In the genomic region with DNA sequence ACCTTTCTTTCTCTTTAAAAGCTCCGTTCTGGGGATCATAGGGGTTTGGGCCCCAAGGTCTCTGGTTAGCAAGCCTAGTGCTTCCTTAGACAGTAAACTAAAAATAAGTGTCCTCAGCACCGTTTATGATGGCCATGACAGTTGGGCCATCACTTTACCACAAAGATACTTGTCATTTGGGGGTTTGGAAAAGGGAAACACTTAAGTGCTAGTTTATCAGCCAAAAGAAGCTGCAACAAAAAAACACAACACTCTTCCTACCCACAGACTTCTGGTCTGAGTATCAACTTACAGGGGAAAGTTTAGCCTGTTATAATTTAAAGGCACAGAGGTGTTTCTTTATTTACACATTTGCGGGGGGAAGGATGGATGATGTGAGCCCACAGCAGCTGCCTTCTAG, we compare ENCODE assay signal across 15 cellular contexts.
DNase-seq lines count a peak whose midpoint lies in the region; ATAC-seq, FAIRE-seq and TF ChIP-seq lines count a peak whose summit lies in the region.
"Had no signal": no experiment of that assay in that cellular context is flagged by ENCODE, and none has a peak within 500 bp of the region (broad histone marks: within the 10 kb centered on the region; RNA-seq: fewer than 3 reads in every experiment).

No MANE protein-coding gene starts in this region.

- CTCF ChIA-PET in CD8-positive, alpha-beta T cell (lab: Charles Lee): interaction anchor here (0.7 kb wide), 1 partner anchor 51 kb away, joined by 3 read pairs; no protein-coding TSS in a partner anchor

- no peak for DNase-seq in CD8-positive, alpha-beta T cell
- peak; percentile 80 for DNase-seq in OCI-M1 (lab: John Stamatoyannopoulos, UW)
- no peak for DNase-seq in effector memory CD8-positive, alpha-beta T cell
- no peak for DNase-seq in colonic mucosa
- DNase-seq in pancreas: no peak
- DNase-seq in NCI-H1436 treated with DMSO at 0.1 percent for 48 hours (lab: John Stamatoyannopoulos, UW): no peak
- DNase-seq: Caco-2; kidney; NCI-H82; ovary; stimulated activated CD4-positive, alpha-beta T cell treated with anti-CD3 and anti-CD28 coated beads, Interleukin-4, amount 100 ng/mL, for 1 hour; upper lobe of left lung had no signal

- no peaks in the 10 kb centered on the region for H3K9me3 ChIP-seq in CD8-positive, alpha-beta T cell (ENCODE audit: low read length)
- H3K9me3 ChIP-seq in colonic mucosa (no peaks in the 10 kb centered on the region), pancreas (no peaks in the 10 kb centered on the region)
- H3K9me3 ChIP-seq: ovary, upper lobe of left lung had no signal

- no peaks in the 10 kb centered on the region for H3K27me3 ChIP-seq in CD8-positive, alpha-beta T cell (ENCODE audit: insufficient read depth, low read length)
- H3K27me3 ChIP-seq in colonic mucosa (no peaks in the 10 kb centered on the region), pancreas (no peaks in the 10 kb centered on the region)
- H3K27me3 ChIP-seq: ovary, upper lobe of left lung had no signal

- H3K4me1 ChIP-seq in CD8-positive, alpha-beta T cell (ENCODE audit: insufficient read depth, low read length): peaks cover 49% of the 10 kb centered on the region
- no peaks in the 10 kb centered on the region for H3K4me1 ChIP-seq in colonic mucosa
- peaks cover 0 to 5% (median 3%) of the 10 kb centered on the region in 3 donors for H3K4me1 ChIP-seq in pancreas

- POLR2A ChIA-PET in CD8-positive, alpha-beta T cell (lab: Charles Lee): interaction anchor here (0.7 to 0.8 kb wide), 2 partner anchors 9 to 11 kb away, joined by 3 to 5 read pairs; no protein-coding TSS in a partner anchor

- no peaks in the 10 kb centered on the region for H3K36me3 ChIP-seq in CD8-positive, alpha-beta T cell (ENCODE audit: insufficient read depth, low read length)
- H3K36me3 ChIP-seq in colonic mucosa (no peaks in the 10 kb centered on the region), pancreas (no peaks in the 10 kb centered on the region)
- H3K36me3 ChIP-seq: ovary, upper lobe of left lung had no signal

- peak overlapping the region; percentile 87 for H3K27ac Mint-ChIP-seq in CD8-positive, alpha-beta T cell
- peak overlapping the region; percentile 69 to 89 for H3K27ac Mint-ChIP-seq in effector memory CD8-positive, alpha-beta T cell

- peak overlapping the region; percentile 70 for H3K4me3 Mint-ChIP-seq in CD8-positive, alpha-beta T cell
- H3K4me3 Mint-ChIP-seq in effector memory CD8-positive, alpha-beta T cell: peak overlapping the region; percentile 52

- FAIRE-seq in pancreas (lab: Jason Lieb, UNC): no peak
- FAIRE-seq: kidney had no signal

- no peak overlapping the region for H3K9ac ChIP-seq in colonic mucosa (ENCODE audit: low read depth in 2 of 2, low read length in 2 of 2)

- 62 to 64% methylated on average over 3 of the region's 3 CpGs for WGBS in pancreas, 2 donors

- H3K9me3 Mint-ChIP-seq in CD8-positive, alpha-beta T cell: no peaks in the 10 kb centered on the region
- no peaks in the 10 kb centered on the region for H3K9me3 Mint-ChIP-seq in effector memory CD8-positive, alpha-beta T cell

- TF ChIP-seq CTCF in CD8-positive, alpha-beta T cell (IDR thresholded peaks at IDR 0.05): no peak
- TF ChIP-seq CTCF in colonic mucosa (IDR thresholded peaks at IDR 0.05) (no peak), pancreas (IDR thresholded peaks at IDR 0.05) (no peak)

- intact Hi-C loops in CD8-positive, alpha-beta T cell (cut with DNase I, micrococcal nuclease): loop anchor here in 1 of 2 experiments (2.0 kb wide), 1 partner anchor 16 kb away; no protein-coding TSS in a partner anchor
- intact Hi-C loops in colonic mucosa (cut with DNase I) (no loop called here), pancreas (cut with DNase I) (no loop called here)

- no peaks in the 10 kb centered on the region for H3K27me3 Mint-ChIP-seq in CD8-positive, alpha-beta T cell (ENCODE audit: low read depth)
- no peaks in the 10 kb centered on the region for H3K27me3 Mint-ChIP-seq in effector memory CD8-positive, alpha-beta T cell

- peaks cover 63% of the 10 kb centered on the region for H3K4me1 Mint-ChIP-seq in CD8-positive, alpha-beta T cell (ENCODE audit: low read depth)
- H3K4me1 Mint-ChIP-seq in effector memory CD8-positive, alpha-beta T cell (ENCODE audit: low read depth in 2 of 2): peaks cover 42 to 58% of the 10 kb centered on the region in 2 donors

- no peak for ATAC-seq in CD8-positive, alpha-beta T cell
- ATAC-seq in GM21786 (IDR thresholded peaks at IDR 0.05; ENCODE audit: unreplicated experiment) (peak; percentile 26), HG03280 (IDR thresholded peaks at IDR 0.05; ENCODE audit: unreplicated experiment) (no peak), pancreas (no peak)
- peak; percentile 18 for ATAC-seq in effector memory CD8-positive, alpha-beta T cell (replicated peaks)

- H3K4me3 ChIP-seq in CD8-positive, alpha-beta T cell (ENCODE audit: low read depth, low read length): peak overlapping the region; percentile 8
- H3K4me3 ChIP-seq in colonic mucosa: no peak overlapping the region
- H3K4me3 ChIP-seq in pancreas: no peak overlapping the region
- H3K4me3 ChIP-seq: ovary, upper lobe of left lung had no signal

- H3K27ac ChIP-seq in CD8-positive, alpha-beta T cell (ENCODE audit: low read depth, low read length): no peak overlapping the region
- H3K27ac ChIP-seq in colonic mucosa (no peak overlapping the region), pancreas (no peak overlapping the region)
- H3K27ac ChIP-seq: ovary, upper lobe of left lung, VCaP had no signal

- H3K36me3 Mint-ChIP-seq in CD8-positive, alpha-beta T cell: no peaks in the 10 kb centered on the region
- H3K36me3 Mint-ChIP-seq in effector memory CD8-positive, alpha-beta T cell (ENCODE audit: insufficient read depth): peaks cover 20% of the 10 kb centered on the region

Comparison
In these comparisons a context has a peak if more than half of its experiments do, and no peak if none do; other contexts are left out.
1. ATAC-seq: peak in GM21786 (single experiment) and effector memory CD8-positive, alpha-beta T cell (single experiment); none in CD8-positive, alpha-beta T cell (single experiment), HG03280 (single experiment) and pancreas (0 of 4).